ENCODE assay signal across 28 cellular contexts in the genomic region with DNA sequence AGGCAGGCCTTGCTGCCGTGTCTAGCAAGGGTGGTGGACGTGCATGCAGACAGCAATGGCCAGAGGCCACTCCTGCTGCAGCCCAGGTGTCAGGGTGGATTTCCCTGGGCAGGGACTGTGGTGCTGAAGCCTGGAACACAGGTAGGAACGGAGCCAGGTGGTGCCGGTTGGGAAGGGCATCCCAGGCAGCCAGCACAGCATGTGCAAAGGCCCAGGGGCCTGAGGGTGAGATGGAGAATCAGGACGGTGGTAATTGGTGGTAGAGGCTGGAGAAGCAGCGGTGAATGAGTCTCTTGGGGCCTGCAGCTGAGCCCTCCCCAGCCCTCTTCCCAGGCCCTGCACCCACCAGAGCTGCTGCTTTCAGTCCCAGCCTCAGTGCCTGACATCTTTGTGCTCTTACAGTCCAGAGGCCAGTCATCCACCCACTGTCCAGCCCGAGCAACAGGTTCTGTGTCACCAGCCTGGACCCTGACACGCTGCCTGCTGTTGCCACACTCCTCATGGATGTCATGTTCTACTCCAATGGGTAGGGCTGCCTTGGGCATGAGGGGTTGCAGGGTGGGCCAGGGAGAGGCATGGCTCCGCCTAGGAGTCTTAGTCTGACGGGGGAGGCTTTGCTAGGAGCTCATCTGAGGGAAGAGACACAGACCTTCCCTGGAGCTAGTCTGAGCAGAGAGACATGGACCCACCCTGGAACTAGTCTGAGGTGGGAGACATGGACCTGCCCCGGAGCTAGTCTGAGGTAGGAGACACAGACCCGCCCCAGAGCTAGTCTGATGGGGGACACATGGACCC.
"Had no signal": no experiment of that assay in that cellular context is flagged by ENCODE, and none has a peak within 500 bp of the region (broad histone marks: within the 10 kb centered on the region; RNA-seq: fewer than 3 reads in every experiment).

No MANE protein-coding gene starts in this region.

- H3K9me3 Mint-ChIP-seq: naive thymus-derived CD8-positive, alpha-beta T cell; natural killer cell treated with Interleukin-12 subunit alpha and Interleukin-12 subunit beta and Interleukin-15 and Interleukin-18, amount 100 ng/mL, for 72 hours; nephron progenitor cell; neural progenitor cell; stimulated activated effector memory CD8-positive, alpha-beta T cell treated with anti-CD3 and anti-CD28 coated beads, Interleukin-12 subunit alpha, Interleukin-12 subunit beta, amount 100 ng/mL, for 72 hours; stimulated activated naive B cell treated with anti-CD40 and anti-IgM and Interleukin-4, amounts not matched to agents 10 μg/mL and 1 μg/mL and 100 μg/mL, for 72 hours; stimulated activated naive CD8-positive, alpha-beta T cell treated with anti-CD3 and anti-CD28 coated beads, Interleukin-15, Interleukin-2, amounts not matched to agents 100 ng/mL and 50 ng/mL, for 24 hours; type B pancreatic cell had no signal

- H3K27me3 ChIP-seq: neural progenitor cell, ovary, right lobe of liver, sigmoid colon, stomach, thyroid gland, tibial nerve, upper lobe of right lung, uterus had no signal

- ATAC-seq: naive thymus-derived CD8-positive, alpha-beta T cell; psoas muscle; right cardiac atrium; stimulated activated effector memory CD8-positive, alpha-beta T cell treated with anti-CD3 and anti-CD28 coated beads, Interleukin-12 subunit alpha, Interleukin-12 subunit beta, amount 100 ng/mL, for 72 hours; stimulated activated naive B cell treated with anti-CD40 and anti-IgM and Interleukin-4, amounts not matched to agents 10 μg/mL and 1 μg/mL and 100 μg/mL, for 72 hours had no signal

- H3K36me3 ChIP-seq: neural progenitor cell, ovary, right lobe of liver, upper lobe of right lung, uterus had no signal

- H3K27ac Mint-ChIP-seq: natural killer cell treated with Interleukin-12 subunit alpha and Interleukin-12 subunit beta and Interleukin-15 and Interleukin-18, amount 100 ng/mL, for 72 hours; nephron progenitor cell; neural progenitor cell; progenitor cell of endocrine pancreas; stimulated activated effector memory CD8-positive, alpha-beta T cell treated with anti-CD3 and anti-CD28 coated beads, Interleukin-12 subunit alpha, Interleukin-12 subunit beta, amount 100 ng/mL, for 72 hours; stimulated activated naive B cell treated with anti-CD40 and anti-IgM and Interleukin-4, amounts not matched to agents 10 μg/mL and 1 μg/mL and 100 μg/mL, for 72 hours; stimulated activated naive CD8-positive, alpha-beta T cell treated with anti-CD3 and anti-CD28 coated beads, Interleukin-15, Interleukin-2, amounts not matched to agents 100 ng/mL and 50 ng/mL, for 24 hours; type B pancreatic cell had no signal

- H3K27ac ChIP-seq: neural progenitor cell, ovary, parathyroid adenoma, psoas muscle, right lobe of liver, sigmoid colon, stomach, thoracic aorta, thyroid gland, tibial nerve, upper lobe of right lung, uterus had no signal

- H3K27me3 Mint-ChIP-seq: naive thymus-derived CD8-positive, alpha-beta T cell; natural killer cell treated with Interleukin-12 subunit alpha and Interleukin-12 subunit beta and Interleukin-15 and Interleukin-18, amount 100 ng/mL, for 72 hours; progenitor cell of endocrine pancreas; stimulated activated naive B cell treated with anti-CD40 and anti-IgM and Interleukin-4, amounts not matched to agents 10 μg/mL and 1 μg/mL and 100 μg/mL, for 72 hours; stimulated activated naive CD8-positive, alpha-beta T cell treated with anti-CD3 and anti-CD28 coated beads, Interleukin-15, Interleukin-2, amounts not matched to agents 100 ng/mL and 50 ng/mL, for 24 hours; type B pancreatic cell had no signal

- H3K9ac ChIP-seq: neural progenitor cell, parathyroid adenoma had no signal

- H3K4me1 ChIP-seq: parathyroid adenoma, psoas muscle, right lobe of liver, sigmoid colon, stomach, thyroid gland, tibial nerve, upper lobe of right lung, uterus had no signal

- H3K36me3 Mint-ChIP-seq: natural killer cell treated with Interleukin-12 subunit alpha and Interleukin-12 subunit beta and Interleukin-15 and Interleukin-18, amount 100 ng/mL, for 72 hours; stimulated activated effector memory CD8-positive, alpha-beta T cell treated with anti-CD3 and anti-CD28 coated beads, Interleukin-12 subunit alpha, Interleukin-12 subunit beta, amount 100 ng/mL, for 72 hours; stimulated activated naive B cell treated with anti-CD40 and anti-IgM and Interleukin-4, amounts not matched to agents 10 μg/mL and 1 μg/mL and 100 μg/mL, for 72 hours; type B pancreatic cell had no signal

- DNase-seq: naive thymus-derived CD8-positive, alpha-beta T cell; nephron progenitor cell; occipital lobe; ovary; psoas muscle; right cardiac atrium; right lobe of liver; sigmoid colon; small intestine; stimulated activated CD4-positive, alpha-beta T cell treated with anti-CD3 and anti-CD28 coated beads, Interleukin-15, amount 100 ng/mL, for 24 hours; stimulated activated CD4-positive, alpha-beta T cell treated with anti-CD3 and anti-CD28 coated beads, Interleukin-2, amount 100 ng/mL, for 24 hours; stimulated activated CD4-positive, alpha-beta T cell treated with anti-CD3 and anti-CD28 coated beads, Interleukin-2, amount 100 ng/mL, for 48 hours; stimulated activated CD4-positive, alpha-beta T cell treated with anti-CD3 and anti-CD28 coated beads, Interleukin-4, amount 100 ng/mL, for 24 hours; stimulated activated naive B cell treated with anti-CD40 and anti-IgM and Interleukin-4, amounts not matched to agents 10 μg/mL and 1 μg/mL and 100 μg/mL, for 72 hours; stimulated activated naive CD4-positive, alpha-beta T cell treated with Interleukin-2 at 50 U/mL for 16 hours; stomach; thyroid gland; upper lobe of right lung; uterus had no signal

- H3K4me1 Mint-ChIP-seq: naive thymus-derived CD8-positive, alpha-beta T cell; stimulated activated effector memory CD8-positive, alpha-beta T cell treated with anti-CD3 and anti-CD28 coated beads, Interleukin-12 subunit alpha, Interleukin-12 subunit beta, amount 100 ng/mL, for 72 hours; stimulated activated naive B cell treated with anti-CD40 and anti-IgM and Interleukin-4, amounts not matched to agents 10 μg/mL and 1 μg/mL and 100 μg/mL, for 72 hours had no signal

- H3K4me3 ChIP-seq: neural progenitor cell, ovary, psoas muscle, right lobe of liver, sigmoid colon, stomach, thoracic aorta, thyroid gland, tibial nerve, upper lobe of right lung, uterus had no signal

- FAIRE-seq: small intestine had no signal

- H3K4me3 Mint-ChIP-seq: naive thymus-derived CD8-positive, alpha-beta T cell; natural killer cell treated with Interleukin-12 subunit alpha and Interleukin-12 subunit beta and Interleukin-15 and Interleukin-18, amount 100 ng/mL, for 72 hours; nephron progenitor cell; neural progenitor cell; stimulated activated effector memory CD8-positive, alpha-beta T cell treated with anti-CD3 and anti-CD28 coated beads, Interleukin-12 subunit alpha, Interleukin-12 subunit beta, amount 100 ng/mL, for 72 hours; stimulated activated naive B cell treated with anti-CD40 and anti-IgM and Interleukin-4, amounts not matched to agents 10 μg/mL and 1 μg/mL and 100 μg/mL, for 72 hours; stimulated activated naive CD8-positive, alpha-beta T cell treated with anti-CD3 and anti-CD28 coated beads, Interleukin-15, Interleukin-2, amounts not matched to agents 100 ng/mL and 50 ng/mL, for 24 hours; type B pancreatic cell had no signal

- H3K9me3 ChIP-seq: ovary, psoas muscle, right lobe of liver, sigmoid colon, stomach, thoracic aorta, thyroid gland, tibial nerve, upper lobe of right lung, uterus had no signal
